9 cellular contexts compared by ENCODE assay signal in the genomic region with DNA sequence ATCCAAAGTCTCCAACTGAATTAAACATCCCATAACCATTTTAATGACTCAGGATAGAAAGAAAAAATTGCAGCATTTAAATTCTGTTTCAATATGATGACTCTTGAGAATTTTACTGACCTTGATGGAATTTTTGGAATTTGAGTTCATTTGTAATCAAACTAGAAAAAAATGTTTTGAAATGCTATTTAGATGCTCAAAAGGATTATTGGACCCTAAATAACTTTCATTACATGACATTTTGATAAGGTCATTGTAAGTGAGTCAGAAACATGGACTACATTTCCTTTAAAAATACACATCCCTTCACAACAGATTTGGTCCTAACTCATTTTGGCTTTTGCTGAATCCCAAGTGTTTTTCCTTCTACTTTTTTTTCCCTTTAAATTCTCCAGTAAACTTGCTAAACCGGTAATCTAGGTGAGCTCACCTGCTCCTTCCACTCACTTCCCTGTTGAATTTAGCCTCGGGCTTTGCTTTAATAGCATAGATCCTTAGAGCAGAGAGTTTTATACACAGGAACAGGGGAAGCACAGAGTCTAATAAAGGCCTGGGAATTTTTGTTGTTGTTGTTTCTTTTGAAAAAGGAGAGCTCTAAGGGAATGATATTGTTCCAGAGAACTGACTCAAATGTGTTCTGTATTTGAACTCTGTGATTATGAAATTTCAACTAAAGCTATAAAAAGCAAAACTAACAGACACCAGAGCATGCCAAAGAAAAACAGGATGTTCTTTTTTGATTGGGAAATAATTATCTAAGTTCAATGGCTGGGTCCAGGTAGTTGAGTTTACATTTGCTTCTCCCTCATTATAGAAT.
DNase-seq lines count a peak whose midpoint lies in the region; ATAC-seq and TF ChIP-seq lines count a peak whose summit lies in the region.
"Had no signal": no experiment of that assay in that cellular context is flagged by ENCODE, and none has a peak within 500 bp of the region (broad histone marks: within the 10 kb centered on the region; RNA-seq: fewer than 3 reads in every experiment).

No MANE protein-coding gene starts in this region.

- POLR2A ChIA-PET in AG04450 (lab: Yijun Ruan, JAX), result no interaction called here

- H3K4me3 ChIP-seq in AG04450 (ENCODE audit: low read depth, low read length) (no peak overlapping the region), cardiac fibroblast (replicated peaks in 1 of 2; ENCODE audit: low read depth in 2 of 2, low read length in 2 of 2) (peak overlapping the region in 1 of 2 donors; percentile 12)

- CTCF ChIA-PET in AG04450 (lab: Charles Lee), result no interaction called here

- peak overlapping the region; percentile 40 for H3K27ac ChIP-seq in AG04450 (ENCODE audit: low read depth, low read length)

- DNase-seq in AG04450 (ENCODE audit: low read depth, low spot score), result no peak
- DNase-seq in NCI-H1105 treated with DMSO at 0.1 percent for 48 hours (lab: John Stamatoyannopoulos, UW), result peak; percentile 64
- peak; percentile 86 to 90 for DNase-seq in cardiac fibroblast (ENCODE audit: low read depth in 2 of 2)
- DNase-seq in lung microvascular endothelial cell (ENCODE audit: low read depth in 2 of 2), result peak; percentile 56 to 58
- DNase-seq in 8988T, result no peak
- DNase-seq in NCI-H2107 treated with DMSO at 0.1 percent for 48 hours (lab: John Stamatoyannopoulos, UW; ENCODE audit: unreplicated experiment), result no peak
- DNase-seq: naive thymus-derived CD4-positive, alpha-beta T cell had no signal

- TF ChIP-seq CTCF in AG04450 (IDR thresholded peaks at IDR 0.05; ENCODE audit: low read depth, low read length) (no peak), cardiac fibroblast (IDR thresholded peaks at IDR 0.05; ENCODE audit: low read depth, low read length) (no peak)

- no peaks in the 10 kb centered on the region for H3K9me3 ChIP-seq in AG04450 (ENCODE audit: control insufficient read depth, insufficient read depth, low read length)

- no peaks in the 10 kb centered on the region for H3K27me3 ChIP-seq in AG04450 (ENCODE audit: control insufficient read depth, insufficient read depth, low read length)

- ATAC-seq in GM21529 (IDR thresholded peaks at IDR 0.05; ENCODE audit: unreplicated experiment), result no peak
- ATAC-seq in HG02885 (IDR thresholded peaks at IDR 0.05; ENCODE audit: poor library complexity, unreplicated experiment), result no peak
- ATAC-seq: naive thymus-derived CD4-positive, alpha-beta T cell had no signal

Comparison
In these comparisons a context has a peak if more than half of its experiments do, and no peak if none do; other contexts are left out.
1. DNase-seq: peak in NCI-H1105 treated with DMSO at 0.1 percent for 48 hours (single experiment), cardiac fibroblast (2 of 2) and lung microvascular endothelial cell (2 of 2); none in AG04450 (single experiment), 8988T (single experiment) and NCI-H2107 treated with DMSO at 0.1 percent for 48 hours (single experiment).